14 cellular contexts compared by ENCODE assay signal in genomic region chr9:1941989-1942388, GRCh38.
DNase-seq lines count a peak whose midpoint lies in the region; ATAC-seq and TF ChIP-seq lines count a peak whose summit lies in the region.
"Had no signal": no experiment of that assay in that cellular context is flagged by ENCODE, and none has a peak within 500 bp of the region (broad histone marks: within the 10 kb centered on the region; RNA-seq: fewer than 3 reads in every experiment).

No MANE protein-coding gene starts in this region.

- no peaks in the 10 kb centered on the region for H3K9me3 Mint-ChIP-seq in T-helper 2 cell treated with Interferon-gamma antibody and Interleukin-4, amounts not matched to agents 5 μg/mL and 100 μg/mL, for 36 hours
- H3K9me3 Mint-ChIP-seq: activated naive CD4-positive, alpha-beta T cell treated with anti-CD3 and anti-CD28 coated beads for 36 hours; CD4-positive, alpha-beta memory T cell had no signal

- in situ Hi-C loops in astrocyte of the spinal cord (cut with HindIII; ENCODE audit: low sequenced_read_pairs): no loop called here
- in situ Hi-C loops in gastrocnemius medialis (cut with MboI; ENCODE audit: low sequenced_read_pairs in 4 of 4): no loop called here

- ATAC-seq in right lobe of liver (peak; percentile 52 to 61 (median 58)), gastrocnemius medialis (no peak)
- ATAC-seq: left colon had no signal

- no peak overlapping the region for H3K27ac Mint-ChIP-seq in T-helper 2 cell treated with Interferon-gamma antibody and Interleukin-4, amounts not matched to agents 5 μg/mL and 100 μg/mL, for 36 hours
- H3K27ac Mint-ChIP-seq: activated naive CD4-positive, alpha-beta T cell treated with anti-CD3 and anti-CD28 coated beads for 36 hours; CD4-positive, alpha-beta memory T cell had no signal

- H3K9me3 ChIP-seq in right lobe of liver: no peaks in the 10 kb centered on the region
- no peaks in the 10 kb centered on the region for H3K9me3 ChIP-seq in gastrocnemius medialis
- H3K9me3 ChIP-seq: neutrophil had no signal

- TF ChIP-seq CTCF in GM12875 (IDR thresholded peaks at IDR 0.05; ENCODE audit: borderline replicate concordance, insufficient read depth, low read depth, low read length) (0 out of 2 replicates have a peak, but pooled peaks have one; percentile 27), astrocyte of the spinal cord (IDR thresholded peaks at IDR 0.05; ENCODE audit: low read depth, low read length) (peak; percentile 23), right lobe of liver (IDR thresholded peaks at IDR 0.05) (peak; percentile 25 to 50 (median 38)), dorsolateral prefrontal cortex (IDR thresholded peaks at IDR 0.05 in 54 of 56, conservative IDR thresholded peaks at IDR 0.05 in 2 of 56; ENCODE audit: low read depth in 1 of 56, partially characterized antibody in 56 of 56) (peak in 24 of 56 donors; percentile 5 to 55 (median 22)), gastrocnemius medialis (IDR thresholded peaks at IDR 0.05 in 4 of 5, conservative IDR thresholded peaks at IDR 0.05 in 1 of 5) (no peak)

- 54% methylated on average over 3 of the region's 3 CpGs for WGBS in right lobe of liver (ENCODE audit: insufficient coverage, low coverage, low lambda C conversion rate, missing lambda C conversion rate)

- DNase-seq in AG08395 (ENCODE audit: low spot score) (peak; percentile 25), astrocyte of the spinal cord (ENCODE audit: low read depth, low spot score) (no peak), right lobe of liver (no peak), putamen (ENCODE audit: low spot score) (no peak), dorsolateral prefrontal cortex (no peak), gastrocnemius medialis (no peak)
- DNase-seq in T-helper 2 cell treated with Interferon-gamma antibody and Interleukin-4, amounts not matched to agents 5 μg/mL and 100 μg/mL, for 36 hours (ENCODE audit: low spot score): no peak
- DNase-seq: activated CD4-positive, alpha-beta T cell treated with anti-CD3 and anti-CD28 coated beads, Interleukin-2, amount 50 U/mL, for 48 hours; activated naive CD4-positive, alpha-beta T cell treated with anti-CD3 and anti-CD28 coated beads for 36 hours; CD4-positive, alpha-beta memory T cell; left colon; NCI-H2029 treated with DMSO at 0.1 percent for 48 hours had no signal

- intact Hi-C loops in right lobe of liver (cut with DNase I): no loop called here
- intact Hi-C loops in dorsolateral prefrontal cortex (cut with DNase I): loop anchor here in 1 of 2 donors (10.0 kb wide), 1 partner anchor 143 kb away; no protein-coding TSS in a partner anchor
- intact Hi-C loops in gastrocnemius medialis (cut with DNase I; ENCODE audit: low total_unique reads): loop anchor here (5.0 to 10.0 kb wide), 2 partner anchors 65 to 143 kb away; no protein-coding TSS in a partner anchor

- H3K27ac ChIP-seq in right lobe of liver: no peak overlapping the region
- no peak overlapping the region for H3K27ac ChIP-seq in dorsolateral prefrontal cortex
- no peak overlapping the region for H3K27ac ChIP-seq in gastrocnemius medialis
- H3K27ac ChIP-seq: neutrophil had no signal

- H3K27me3 Mint-ChIP-seq in T-helper 2 cell treated with Interferon-gamma antibody and Interleukin-4, amounts not matched to agents 5 μg/mL and 100 μg/mL, for 36 hours (ENCODE audit: low read depth): peaks cover 11% of the 10 kb centered on the region

- H3K4me1 Mint-ChIP-seq in T-helper 2 cell treated with Interferon-gamma antibody and Interleukin-4, amounts not matched to agents 5 μg/mL and 100 μg/mL, for 36 hours (ENCODE audit: low read depth): no peaks in the 10 kb centered on the region

- H3K4me1 ChIP-seq in right lobe of liver: no peaks in the 10 kb centered on the region
- no peaks in the 10 kb centered on the region for H3K4me1 ChIP-seq in gastrocnemius medialis

- no peak overlapping the region for H3K4me3 Mint-ChIP-seq in T-helper 2 cell treated with Interferon-gamma antibody and Interleukin-4, amounts not matched to agents 5 μg/mL and 100 μg/mL, for 36 hours
- H3K4me3 Mint-ChIP-seq: activated naive CD4-positive, alpha-beta T cell treated with anti-CD3 and anti-CD28 coated beads for 36 hours; CD4-positive, alpha-beta memory T cell had no signal

- H3K4me3 ChIP-seq in GM12875 (ENCODE audit: low read depth, low read length) (no peak overlapping the region), astrocyte of the spinal cord (ENCODE audit: low read depth, low read length) (no peak overlapping the region), right lobe of liver (no peak overlapping the region), dorsolateral prefrontal cortex (no peak overlapping the region), gastrocnemius medialis (no peak overlapping the region)

- H3K27me3 ChIP-seq in right lobe of liver (no peaks in the 10 kb centered on the region), dorsolateral prefrontal cortex (peaks cover 0 to 3% (median 0%) of the 10 kb centered on the region in 45 donors), gastrocnemius medialis (no peaks in the 10 kb centered on the region)
- H3K27me3 ChIP-seq: neutrophil had no signal

- no peaks in the 10 kb centered on the region for H3K36me3 Mint-ChIP-seq in T-helper 2 cell treated with Interferon-gamma antibody and Interleukin-4, amounts not matched to agents 5 μg/mL and 100 μg/mL, for 36 hours (ENCODE audit: low read depth)
- H3K36me3 Mint-ChIP-seq: CD4-positive, alpha-beta memory T cell had no signal

- H3K36me3 ChIP-seq in right lobe of liver (no peaks in the 10 kb centered on the region), gastrocnemius medialis (no peaks in the 10 kb centered on the region)
- H3K36me3 ChIP-seq: neutrophil had no signal

- TF ChIP-seq POLR2A in right lobe of liver (IDR thresholded peaks at IDR 0.05) (no peak), gastrocnemius medialis (IDR thresholded peaks at IDR 0.05) (no peak)

Comparison
In these comparisons a context has a peak if more than half of its experiments do, and no peak if none do; other contexts are left out.
1. CTCF ChIP-seq: peak in GM12875 (single experiment), astrocyte of the spinal cord (single experiment) and right lobe of liver (4 of 4); none in gastrocnemius medialis (0 of 5).
2. ATAC-seq: peak in right lobe of liver (4 of 4); none in gastrocnemius medialis (0 of 2).